6 cellular contexts compared by ENCODE assay signal in the genomic region with DNA sequence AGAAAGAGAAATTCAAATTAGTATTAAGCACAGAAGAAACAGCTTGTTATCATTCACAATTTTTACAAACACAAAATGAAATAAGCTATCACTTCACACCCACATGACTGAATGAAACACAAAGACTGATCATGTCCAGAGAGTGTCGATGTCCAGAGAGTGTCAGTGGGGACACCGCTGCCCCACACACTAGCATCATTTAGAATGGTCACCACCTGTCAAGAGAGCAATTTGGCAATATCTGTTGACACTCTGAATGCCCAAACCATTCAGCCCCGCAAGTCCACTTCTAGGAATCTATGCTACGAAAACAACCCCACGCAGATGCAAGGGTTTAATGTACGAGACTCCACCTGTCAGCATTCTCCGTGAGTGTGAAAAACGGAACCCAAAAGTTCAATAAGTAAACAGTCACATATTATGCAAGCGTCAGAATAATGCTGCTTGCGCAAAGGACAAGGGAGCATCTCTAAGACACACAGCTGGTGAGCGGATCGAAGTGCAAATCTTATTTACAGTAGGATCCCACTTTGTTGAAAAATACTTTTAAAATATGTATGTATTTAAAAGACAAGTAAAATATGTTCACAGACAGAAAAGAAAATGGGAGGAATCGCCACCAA. TPM values are rescaled to one million over a fixed set of nuclear protein-coding genes. Genes with fewer than 3 reads are reported as not detected.
DNase-seq lines count a peak whose midpoint lies in the region; ATAC-seq, FAIRE-seq and TF ChIP-seq lines count a peak whose summit lies in the region.
"Not testable (repeated sequence)": the region's sequence is repeated elsewhere in the genome, so short reads cannot be mapped to it uniquely, and the experiment has no call there.

No MANE protein-coding gene starts in this region.

- not testable (repeated sequence) for H3K27me3 Mint-ChIP-seq in activated CD4-positive, alpha-beta T cell treated with anti-CD3 and anti-CD28 coated beads, Interleukin-2, amount 10 ng/mL, durations not matched to agents 7 days and 5 days; MCF 10A (ENCODE audit: insufficient read depth, unreplicated experiment)

- in situ Hi-C loops in HepG2 (cut with HindIII; ENCODE audit: extremely low pct_ligation_motif_present, low pct_unique_long_range_greater_than_20kb): not testable (repeated sequence)

- peaks cover 22% of the 10 kb centered on the region for H3K4me1 Mint-ChIP-seq in activated CD4-positive, alpha-beta T cell treated with anti-CD3 and anti-CD28 coated beads, Interleukin-2, amount 10 ng/mL, durations not matched to agents 7 days and 5 days
- H3K4me1 Mint-ChIP-seq in MCF 10A (ENCODE audit: insufficient read depth, unreplicated experiment): not testable (repeated sequence)

- peaks cover 30% of the 10 kb centered on the region for H3K79me2 ChIP-seq in HepG2 (ENCODE audit: insufficient read depth, low read length)

- not testable (repeated sequence) for H3K4me3 Mint-ChIP-seq in activated CD4-positive, alpha-beta T cell treated with anti-CD3 and anti-CD28 coated beads, Interleukin-2, amount 10 ng/mL, durations not matched to agents 7 days and 5 days; MCF 10A (ENCODE audit: unreplicated experiment)

- not testable (repeated sequence) for H2AFZ ChIP-seq in HepG2 (ENCODE audit: low read length)

- CTCF ChIA-PET in activated CD4-positive, alpha-beta T cell treated with anti-CD3 and anti-CD28 coated beads, Interleukin-2, amount 10 ng/mL, durations not matched to agents 7 days and 5 days (lab: Charles Lee); MCF 10A (lab: Yijun Ruan, JAX); HepG2 (lab: Yijun Ruan, JAX; ENCODE audit: low intra/inter-chr PET ratio, low total read pairs): not testable (repeated sequence)

- DNase-seq in HL-60 (ENCODE audit: low read depth in 1 of 2, low spot score in 1 of 2): peak; percentile 36 to 49
- DNase-seq in MV-4-11 (lab: John Stamatoyannopoulos, UW): peak; percentile 49
- peak; percentile 3 for DNase-seq in SIG-M5 treated with dmso at 0.1 percent for 504 hours (lab: John Stamatoyannopoulos, UW; ENCODE audit: unreplicated experiment)
- not testable (repeated sequence) for DNase-seq in activated CD4-positive, alpha-beta T cell treated with anti-CD3 and anti-CD28 coated beads, Interleukin-2, amount 10 ng/mL, durations not matched to agents 7 days and 5 days; MCF 10A (ENCODE audit: unreplicated experiment)
- DNase-seq in HepG2 (ENCODE audit: low spot score): peak; percentile 42

- H3K36me3 ChIP-seq in HepG2 (replicated peaks in 1 of 2; ENCODE audit: control insufficient read depth in 1 of 2, insufficient read depth in 2 of 2, low read length in 2 of 2): not testable (repeated sequence)

- peaks cover 16% of the 10 kb centered on the region for H3K4me1 ChIP-seq in HepG2 (ENCODE audit: insufficient read depth, low read length)

- not testable (repeated sequence) for H3K9ac ChIP-seq in HepG2 (ENCODE audit: insufficient read depth, low read depth, low read length)

- H3K27ac Mint-ChIP-seq in activated CD4-positive, alpha-beta T cell treated with anti-CD3 and anti-CD28 coated beads, Interleukin-2, amount 10 ng/mL, durations not matched to agents 7 days and 5 days: peak overlapping the region; percentile 42
- peak overlapping the region; percentile 46 for H3K27ac Mint-ChIP-seq in MCF 10A (ENCODE audit: low read depth, unreplicated experiment)

- POLR2A ChIA-PET in activated CD4-positive, alpha-beta T cell treated with anti-CD3 and anti-CD28 coated beads, Interleukin-2, amount 10 ng/mL, durations not matched to agents 7 days and 5 days (lab: Charles Lee): interaction anchor here (0.6 kb wide), 1 partner anchor 11 kb away, joined by 3 read pairs; no protein-coding TSS in a partner anchor
- POLR2A ChIA-PET in MCF 10A (lab: Yijun Ruan, JAX); HepG2 (lab: Yijun Ruan, JAX): not testable (repeated sequence)

- not testable (repeated sequence) for H4K20me1 ChIP-seq in HepG2 (ENCODE audit: insufficient read depth, low read length)

- H3K27ac ChIP-seq in HL-60 (replicated peaks); HepG2 (ENCODE audit: extremely low read length, insufficient read depth, low read length): not testable (repeated sequence)

- whole genome bisulfite sequencing in HepG2 (ENCODE audit: low lambda C conversion rate): 6% methylated on average over 11 of the region's 13 CpGs

- H3K4me2 ChIP-seq in HepG2 (ENCODE audit: low read depth, low read length): peak overlapping the region; percentile 47; the same call in 1 of the 2 replicates

- FAIRE-seq in HepG2 (lab: Jason Lieb, UNC): not testable (repeated sequence)

- H3K27me3 ChIP-seq in HL-60 (ENCODE audit: insufficient read depth, poor library complexity, severe bottlenecking); HepG2 (ENCODE audit: control insufficient read depth in 1 of 2, insufficient read depth in 2 of 2, low read length in 2 of 2): not testable (repeated sequence)

- H3K4me3 ChIP-seq in HL-60 (replicated peaks; ENCODE audit: insufficient read depth, low read length); HepG2 (replicated peaks in 1 of 3; ENCODE audit: insufficient read depth in 1 of 3, low read depth in 2 of 3, low read length in 3 of 3): not testable (repeated sequence)

- intact Hi-C loops in MCF 10A (cut with micrococcal nuclease); HepG2 (cut with micrococcal nuclease; ENCODE audit: unreplicated experiment): not testable (repeated sequence)

- not testable (repeated sequence) for H3K36me3 Mint-ChIP-seq in activated CD4-positive, alpha-beta T cell treated with anti-CD3 and anti-CD28 coated beads, Interleukin-2, amount 10 ng/mL, durations not matched to agents 7 days and 5 days (ENCODE audit: low read depth); MCF 10A (ENCODE audit: insufficient read depth, unreplicated experiment)

- TF ChIP-seq RAD21 in HepG2 (CRISPR knock-in tag; IDR thresholded peaks at IDR 0.05): not testable (repeated sequence)

- not testable (repeated sequence) for BruUV-seq in MCF 10A (replicated peaks; lab: Mats Ljungman, UMichigan); HepG2 (replicated peaks; lab: Mats Ljungman, UMichigan)

- H3K9me3 Mint-ChIP-seq in activated CD4-positive, alpha-beta T cell treated with anti-CD3 and anti-CD28 coated beads, Interleukin-2, amount 10 ng/mL, durations not matched to agents 7 days and 5 days; MCF 10A (ENCODE audit: unreplicated experiment): not testable (repeated sequence)

- peak; percentile 59 for ATAC-seq in HepG2

- not testable (repeated sequence) for H3K9me3 ChIP-seq in HepG2 (ENCODE audit: low read length)

- TF ChIP-seq EP300 in HepG2 (IDR thresholded peaks at IDR 0.05; ENCODE audit: low read depth in 2 of 2, low read length in 2 of 2): 0 out of 4 replicates have a peak, but pooled peaks of 1 of the 2 experiments have one; percentile 18
- TF ChIP-seq EP300 in HepG2 (CRISPR knock-in tag; IDR thresholded peaks at IDR 0.05; ENCODE audit: borderline replicate concordance): not testable (repeated sequence)

- not testable (repeated sequence) for TF ChIP-seq CTCF in HL-60 (IDR thresholded peaks at IDR 0.05; ENCODE audit: insufficient read depth, low read length); MCF 10A (IDR thresholded peaks at IDR 0.05; ENCODE audit: unreplicated experiment); HepG2 (CRISPR knock-in tag; IDR thresholded peaks at IDR 0.05)

- not testable (repeated sequence) for TF ChIP-seq POLR2A in HepG2 (IDR thresholded peaks at IDR 0.05; ENCODE audit: insufficient read depth in 1 of 2, low read depth in 2 of 2, low read length in 2 of 2)

TF ChIP-seq in HepG2, 621 proteins besides CTCF, POLR2A, EP300 and RAD21 (continues in another document):
- TF ChIP-seq, protein P1, sequence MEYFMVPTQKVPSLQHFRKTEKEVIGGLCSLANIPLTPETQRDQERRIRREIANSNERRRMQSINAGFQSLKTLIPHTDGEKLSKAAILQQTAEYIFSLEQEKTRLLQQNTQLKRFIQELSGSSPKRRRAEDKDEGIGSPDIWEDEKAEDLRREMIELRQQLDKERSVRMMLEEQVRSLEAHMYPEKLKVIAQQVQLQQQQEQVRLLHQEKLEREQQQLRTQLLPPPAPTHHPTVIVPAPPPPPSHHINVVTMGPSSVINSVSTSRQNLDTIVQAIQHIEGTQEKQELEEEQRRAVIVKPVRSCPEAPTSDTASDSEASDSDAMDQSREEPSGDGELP (IDR thresholded peaks at IDR 0.05; ENCODE audit: borderline replicate concordance, low read depth): peak; percentile 83
- TF ChIP-seq FOXK1 (CRISPR knock-in tag; IDR thresholded peaks at IDR 0.05; ENCODE audit: borderline replicate concordance, low read depth): peak; percentile 47; the same call in 1 of the 2 replicates

RNA-seq across cellular contexts. Expression of a gene that starts 11.3 kb away (rescaled TPM):
- total RNA-seq in activated CD4-positive, alpha-beta T cell treated with anti-CD3 and anti-CD28 coated beads, Interleukin-2, amount 10 ng/mL, durations not matched to agents 7 days and 5 days: 100 to 1,000 TPM; 111 to 130 TPM
- total RNA-seq in MCF 10A (2022): 176 and 233 TPM in 2 replicates
- 6.0 and 38.8 TPM in 2 replicates for total RNA-seq in HepG2 (2016; rRNA removed; fragmentation: Illumina TruSeq; extraction: Trizol)
- 8.7 and 12.0 TPM in 2 replicates for total RNA-seq in HepG2 (2016; cell fraction: cytosol; rRNA removed; fragmentation: Illumina TruSeq; extraction: Trizol; ENCODE audit: low read depth)
- total RNA-seq in HepG2 (2016; cell fraction: insoluble cytoplasmic fraction; rRNA removed; fragmentation: Illumina TruSeq; extraction: Trizol): 8.1 and 44.9 TPM in 2 replicates
- 3.0 and 5.0 TPM in 2 replicates for total RNA-seq in HepG2 (2016; cell fraction: membrane; rRNA removed; fragmentation: Illumina TruSeq; extraction: Trizol)
- 71.1 and 101 TPM in 2 replicates for total RNA-seq in HepG2 (2016; cell fraction: nucleus; rRNA removed; fragmentation: Illumina TruSeq; extraction: Trizol)
- 89.0 and 104 TPM in 2 replicates for polyA plus RNA-seq in HepG2 (2011; rRNA removed)
- 13.5 and 14.7 TPM in 2 replicates for polyA plus RNA-seq in HepG2 (2011; cell fraction: cytosol; rRNA removed)
- 711 and 815 TPM in 2 replicates for polyA plus RNA-seq in HepG2 (2011; cell fraction: nucleus; rRNA removed)
- 130 and 139 TPM in 2 replicates for polyA plus RNA-seq in HepG2 (2012)
- 0.51 TPM in 2 replicates for polyA plus RNA-seq in HepG2 (2016; cell fraction: cytosol; fragmentation: Illumina TruSeq; extraction: Trizol; ENCODE audit: low read depth)
- 8.9 and 11.6 TPM in 2 replicates for polyA plus RNA-seq in HepG2 (2016; cell fraction: insoluble cytoplasmic fraction; fragmentation: Illumina TruSeq; extraction: Trizol; ENCODE audit: low read depth)
- polyA plus RNA-seq in HepG2 (2016; cell fraction: membrane; fragmentation: Illumina TruSeq; extraction: Trizol; ENCODE audit: low read depth): 0.92 and 2.1 TPM in 2 replicates
- polyA plus RNA-seq in HepG2 (2016; cell fraction: nucleus; fragmentation: Illumina TruSeq; extraction: Trizol; ENCODE audit: insufficient read depth, low read depth): 435 and 480 TPM in 2 replicates
- polyA minus RNA-seq in HepG2 (2011; rRNA and poly(A)+ RNA removed; ENCODE audit: low replicate concordance): 8.7 and 19.2 TPM in 2 replicates
- 3.5 and 5.4 TPM in 2 replicates for polyA minus RNA-seq in HepG2 (2011; cell fraction: cytosol; rRNA and poly(A)+ RNA removed)
- 122 and 148 TPM in 2 replicates for polyA minus RNA-seq in HepG2 (2011; cell fraction: nucleus; rRNA and poly(A)+ RNA removed)
